31 cellular contexts compared by ENCODE assay signal in the genomic region with DNA sequence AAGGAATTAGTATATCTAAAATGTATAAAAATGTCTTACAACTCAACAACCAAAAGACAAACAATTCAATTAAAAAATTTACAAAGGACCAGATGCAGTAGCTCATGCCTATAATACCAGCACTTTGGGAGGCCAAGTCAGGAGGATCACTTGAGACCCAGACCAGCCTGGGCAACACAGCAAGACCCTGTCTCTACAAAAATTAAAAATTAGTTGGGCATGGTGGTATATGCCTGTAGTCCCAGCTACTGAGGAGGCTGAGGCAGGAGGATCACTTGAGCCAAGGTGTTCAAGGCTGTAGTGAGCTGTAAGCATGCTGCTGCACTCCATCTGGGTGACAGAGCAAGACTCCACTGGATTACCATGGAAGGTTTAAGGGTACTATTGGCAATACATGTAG.
"Had no signal": no experiment of that assay in that cellular context is flagged by ENCODE, and none has a peak within 500 bp of the region (broad histone marks: within the 10 kb centered on the region; RNA-seq: fewer than 3 reads in every experiment).

No MANE protein-coding gene starts in this region.

- ATAC-seq: natural killer cell; psoas muscle; right cardiac atrium; sciatic nerve; stimulated activated memory B cell treated with anti-CD40 and anti-IgM and Interleukin-4, amounts not matched to agents 10 μg/mL and 1 μg/mL and 100 μg/mL, for 72 hours; stimulated activated naive CD8-positive, alpha-beta T cell treated with anti-CD3 and anti-CD28 coated beads, Interleukin-15, amount 100 ng/mL, for 72 hours; stimulated activated naive CD8-positive, alpha-beta T cell treated with anti-CD3 and anti-CD28 coated beads, Interleukin-15, Interleukin-2, amounts not matched to agents 100 U/mL and 50 U/mL, for 24 hours; upper lobe of right lung had no signal

- H3K27me3 ChIP-seq: neural progenitor cell, ovary, spleen, suprapubic skin, testis, tibial artery, transverse colon, upper lobe of right lung, uterus had no signal

- H3K9ac ChIP-seq: neural progenitor cell, parathyroid adenoma had no signal

- H3K4me3 ChIP-seq: neural progenitor cell, ovary, psoas muscle, skin epidermis, smooth muscle cell, spleen, suprapubic skin, testis, tibial artery, transverse colon, upper lobe of right lung, uterus had no signal

- H3K27ac Mint-ChIP-seq: natural killer cell; nephron; neural progenitor cell; progenitor cell of endocrine pancreas; stimulated activated memory B cell treated with anti-CD40 and anti-IgM and Interleukin-4, amounts not matched to agents 10 μg/mL and 1 μg/mL and 100 μg/mL, for 72 hours; stimulated activated naive CD8-positive, alpha-beta T cell treated with anti-CD3 and anti-CD28 coated beads, Interleukin-15, amount 100 ng/mL, for 72 hours; type B pancreatic cell had no signal

- H3K9me3 Mint-ChIP-seq: natural killer cell; stimulated activated memory B cell treated with anti-CD40 and anti-IgM and Interleukin-4, amounts not matched to agents 10 μg/mL and 1 μg/mL and 100 μg/mL, for 72 hours had no signal

- H3K27me3 Mint-ChIP-seq: progenitor cell of endocrine pancreas; stimulated activated naive CD8-positive, alpha-beta T cell treated with anti-CD3 and anti-CD28 coated beads, Interleukin-15, amount 100 ng/mL, for 72 hours; type B pancreatic cell had no signal

- H2AFZ ChIP-seq: neural progenitor cell, parathyroid adenoma had no signal

- H3K36me3 ChIP-seq: ovary, spleen, suprapubic skin, tibial artery, transverse colon, upper lobe of right lung, uterus had no signal

- H3K4me2 ChIP-seq: neural progenitor cell, smooth muscle cell had no signal

- DNase-seq: natural killer cell; occipital lobe; ovary; posterior cingulate gyrus; psoas muscle; right cardiac atrium; spleen; stimulated activated CD4-positive, alpha-beta T cell treated with anti-CD3 and anti-CD28 coated beads, Interleukin-12 subunit alpha, Interleukin-12 subunit beta, amount 100 ng/mL, for 4 hours; stimulated activated CD4-positive, alpha-beta T cell treated with anti-CD3 and anti-CD28 coated beads, Interleukin-1b, Interleukin-23, amount 100 ng/mL, for 48 hours; stimulated activated CD4-positive, alpha-beta T cell treated with anti-CD3 and anti-CD28 coated beads, Interleukin-4, amount 100 ng/mL, for 1 hour; stimulated activated CD4-positive, alpha-beta T cell treated with anti-CD3 and anti-CD28 coated beads, Interleukin-4, amount 100 ng/mL, for 4 hours; stimulated activated CD8-positive, alpha-beta memory T cell treated with anti-CD3 and anti-CD28 coated beads, Interleukin-4, amount 100 ng/mL, for 48 hours; stimulated activated naive CD4-positive, alpha-beta T cell; stimulated activated naive CD8-positive, alpha-beta T cell treated with anti-CD3 and anti-CD28 coated beads, Interleukin-15, amount 100 ng/mL, for 72 hours; stimulated activated naive CD8-positive, alpha-beta T cell treated with anti-CD3 and anti-CD28 coated beads, Interleukin-15, Interleukin-2, amounts not matched to agents 100 U/mL and 50 U/mL, for 24 hours; substantia nigra; testis; tibial artery; transverse colon; upper lobe of right lung; uterus had no signal

- H3K4me1 Mint-ChIP-seq: natural killer cell; neural progenitor cell; stimulated activated memory B cell treated with anti-CD40 and anti-IgM and Interleukin-4, amounts not matched to agents 10 μg/mL and 1 μg/mL and 100 μg/mL, for 72 hours; stimulated activated naive CD8-positive, alpha-beta T cell treated with anti-CD3 and anti-CD28 coated beads, Interleukin-15, amount 100 ng/mL, for 72 hours had no signal

- H3K4me1 ChIP-seq: neural progenitor cell, spleen, suprapubic skin, testis, tibial artery, transverse colon, uterus had no signal

- H3K9me3 ChIP-seq: ovary, suprapubic skin, testis, upper lobe of right lung had no signal

- H3K27ac ChIP-seq: neural progenitor cell, ovary, parathyroid adenoma, psoas muscle, skin epidermis, spleen, suprapubic skin, testis, tibial artery, transverse colon, upper lobe of right lung, uterus had no signal

- H3K4me3 Mint-ChIP-seq: natural killer cell; nephron; neural progenitor cell; stimulated activated memory B cell treated with anti-CD40 and anti-IgM and Interleukin-4, amounts not matched to agents 10 μg/mL and 1 μg/mL and 100 μg/mL, for 72 hours; stimulated activated naive CD8-positive, alpha-beta T cell treated with anti-CD3 and anti-CD28 coated beads, Interleukin-15, amount 100 ng/mL, for 72 hours; type B pancreatic cell had no signal

- H3K36me3 Mint-ChIP-seq: stimulated activated memory B cell treated with anti-CD40 and anti-IgM and Interleukin-4, amounts not matched to agents 10 μg/mL and 1 μg/mL and 100 μg/mL, for 72 hours had no signal
